ENCODE assay signal across 26 cellular contexts in genomic region chr15:40660686-40661085, GRCh38. TPM values are rescaled to one million over a fixed set of nuclear protein-coding genes. Genes with fewer than 3 reads are reported as not detected.
"Had no signal": no experiment of that assay in that cellular context is flagged by ENCODE, and none has a peak within 500 bp of the region (broad histone marks: within the 10 kb centered on the region; RNA-seq: fewer than 3 reads in every experiment).

No MANE protein-coding gene starts in this region.

- H3K4me3 Mint-ChIP-seq: activated naive CD8-positive, alpha-beta T cell treated with anti-CD3 and anti-CD28 coated beads for 36 hours; brain; effector memory CD8-positive, alpha-beta T cell; nephron; stimulated activated naive B cell treated with anti-CD40 and anti-IgM and Interleukin-4, amounts not matched to agents 10 μg/mL and 1 μg/mL and 100 μg/mL, for 72 hours; T-cell had no signal

- H3K79me2 ChIP-seq: hepatocyte had no signal

- H3K27me3 Mint-ChIP-seq: activated naive CD8-positive, alpha-beta T cell treated with anti-CD3 and anti-CD28 coated beads for 36 hours; brain; effector memory CD8-positive, alpha-beta T cell; stimulated activated naive B cell treated with anti-CD40 and anti-IgM and Interleukin-4, amounts not matched to agents 10 μg/mL and 1 μg/mL and 100 μg/mL, for 72 hours; T-cell had no signal

- H3K4me3 ChIP-seq: adrenal gland, ascending aorta, gastroesophageal sphincter, hepatocyte, ovary, prostate gland, sigmoid colon, stomach, thyroid gland had no signal

- H3K27ac Mint-ChIP-seq: activated naive CD8-positive, alpha-beta T cell treated with anti-CD3 and anti-CD28 coated beads for 36 hours; brain; effector memory CD8-positive, alpha-beta T cell; nephron; stimulated activated naive B cell treated with anti-CD40 and anti-IgM and Interleukin-4, amounts not matched to agents 10 μg/mL and 1 μg/mL and 100 μg/mL, for 72 hours; T-cell had no signal

- H3K36me3 Mint-ChIP-seq: T-cell had no signal

- H3K27me3 ChIP-seq: adrenal gland, ascending aorta, gastroesophageal sphincter, hepatocyte, ovary, sigmoid colon, stomach, thyroid gland had no signal

- H3K4me1 ChIP-seq: adrenal gland, ascending aorta, gastroesophageal sphincter, prostate gland, sigmoid colon, stomach, thyroid gland had no signal

- ATAC-seq: activated CD4-positive, CD25-positive, alpha-beta regulatory T cell treated with anti-CD3 and anti-CD28 coated beads, Interleukin-2, amount 50 U/mL, for 24 hours; effector memory CD8-positive, alpha-beta T cell; gastroesophageal sphincter; left cardiac atrium; left ventricle myocardium superior; stimulated activated naive B cell treated with anti-CD40 and anti-IgM and Interleukin-4, amounts not matched to agents 10 μg/mL and 1 μg/mL and 100 μg/mL, for 72 hours; T-cell had no signal

- H3K4me1 Mint-ChIP-seq: activated naive CD8-positive, alpha-beta T cell treated with anti-CD3 and anti-CD28 coated beads for 36 hours; brain; nephron; T-cell had no signal

- H3K4me2 ChIP-seq: hepatocyte had no signal

- H3K9me3 Mint-ChIP-seq: activated naive CD8-positive, alpha-beta T cell treated with anti-CD3 and anti-CD28 coated beads for 36 hours; brain; effector memory CD8-positive, alpha-beta T cell; nephron; stimulated activated naive B cell treated with anti-CD40 and anti-IgM and Interleukin-4, amounts not matched to agents 10 μg/mL and 1 μg/mL and 100 μg/mL, for 72 hours; T-cell had no signal

- DNase-seq: activated CD4-positive, alpha-beta T cell treated with anti-CD3 and anti-CD28 coated beads, Interleukin-2, amount 50 U/mL, for 1 hour; activated CD8-positive, alpha-beta memory T cell treated with anti-CD3 and anti-CD28 coated beads for 24 hours; activated naive CD4-positive, alpha-beta T cell treated with Interleukin-2 at 50 U/mL for 16 hours; activated naive CD8-positive, alpha-beta T cell treated with anti-CD3 and anti-CD28 coated beads for 36 hours; adrenal gland; cortex of kidney; effector memory CD8-positive, alpha-beta T cell; islet precursor cell; left cardiac atrium; left ventricle myocardium superior; ovary; sigmoid colon; small intestine; stimulated activated CD4-positive, alpha-beta T cell treated with anti-CD3 and anti-CD28 coated beads, Interleukin-4, amount 100 ng/mL, for 24 hours; stimulated activated naive B cell treated with anti-CD40 and anti-IgM and Interleukin-4, amounts not matched to agents 10 μg/mL and 1 μg/mL and 100 μg/mL, for 72 hours; stomach; T-cell; thyroid gland had no signal

- H3K36me3 ChIP-seq: adrenal gland, ascending aorta, gastroesophageal sphincter, ovary, prostate gland, sigmoid colon, thyroid gland had no signal

- H2AFZ ChIP-seq: hepatocyte had no signal

- H3K9me3 ChIP-seq: adrenal gland, ascending aorta, gastroesophageal sphincter, ovary, prostate gland, sigmoid colon, stomach, thyroid gland had no signal

- H3K27ac ChIP-seq: adrenal gland, ascending aorta, gastroesophageal sphincter, hepatocyte, ovary, prostate gland, sigmoid colon, stomach, thyroid gland, VCaP had no signal

RNA-seq across cellular contexts. Expression of gene RAD51, which starts 34.3 kb away (rescaled TPM):
- total RNA-seq: ascending aorta had no signal
